ENCODE assay signal across 17 cellular contexts in genomic region chr13:34037636-34038325, GRCh38.
DNase-seq lines count a peak whose midpoint lies in the region; ATAC-seq and TF ChIP-seq lines count a peak whose summit lies in the region.
"Had no signal": no experiment of that assay in that cellular context is flagged by ENCODE, and none has a peak within 500 bp of the region (broad histone marks: within the 10 kb centered on the region; RNA-seq: fewer than 3 reads in every experiment).

No MANE protein-coding gene starts in this region.

- TF ChIP-seq CTCF in GM12864 (IDR thresholded peaks at IDR 0.05; ENCODE audit: low read depth, low read length, missing control alignments), result no peak

- no peak overlapping the region for H3K4me3 ChIP-seq in GM12864 (ENCODE audit: low read depth, low read length)
- H3K4me3 ChIP-seq: gastrocnemius medialis, K562, transverse colon had no signal

- H3K27ac ChIP-seq in epithelial cell of prostate, result peak overlapping the region; percentile 86
- H3K27ac ChIP-seq: gastrocnemius medialis, transverse colon had no signal

- DNase-seq in GM12864 (ENCODE audit: low read depth) (peak; percentile 8), M059J (ENCODE audit: low read depth) (peak; percentile 66), epithelial cell of prostate (ENCODE audit: low read depth, low spot score) (no peak), NCI-H1436 (lab: John Stamatoyannopoulos, UW) (no peak), putamen (ENCODE audit: low spot score) (no peak)
- DNase-seq in stimulated activated CD4-positive, alpha-beta T cell treated with anti-CD3 and anti-CD28 coated beads, Interleukin-15, amount 100 ng/mL, for 24 hours, result no peak
- DNase-seq: gastrocnemius medialis; kidney; NCI-H1694; NCI-H69; stimulated activated CD8-positive, alpha-beta memory T cell treated with anti-CD3 and anti-CD28 coated beads, Interleukin-4, amount 100 ng/mL, for 48 hours; transverse colon had no signal

- ATAC-seq in GM21723 (IDR thresholded peaks at IDR 0.05; ENCODE audit: unreplicated experiment) (peak; percentile 58), HG03571 (IDR thresholded peaks at IDR 0.05; ENCODE audit: unreplicated experiment) (no peak)
- ATAC-seq: gastrocnemius medialis, HCT116, K562, Right ventricle myocardium inferior had no signal

Comparison
In these comparisons a context has a peak if more than half of its experiments do, and no peak if none do; other contexts are left out.
1. DNase-seq: peak in GM12864 (single experiment) and M059J (single experiment); none in epithelial cell of prostate (single experiment), NCI-H1436 (single experiment), putamen (single experiment) and stimulated activated CD4-positive, alpha-beta T cell treated with anti-CD3 and anti-CD28 coated beads, Interleukin-15, amount 100 ng/mL, for 24 hours (single experiment).